In the genomic region with DNA sequence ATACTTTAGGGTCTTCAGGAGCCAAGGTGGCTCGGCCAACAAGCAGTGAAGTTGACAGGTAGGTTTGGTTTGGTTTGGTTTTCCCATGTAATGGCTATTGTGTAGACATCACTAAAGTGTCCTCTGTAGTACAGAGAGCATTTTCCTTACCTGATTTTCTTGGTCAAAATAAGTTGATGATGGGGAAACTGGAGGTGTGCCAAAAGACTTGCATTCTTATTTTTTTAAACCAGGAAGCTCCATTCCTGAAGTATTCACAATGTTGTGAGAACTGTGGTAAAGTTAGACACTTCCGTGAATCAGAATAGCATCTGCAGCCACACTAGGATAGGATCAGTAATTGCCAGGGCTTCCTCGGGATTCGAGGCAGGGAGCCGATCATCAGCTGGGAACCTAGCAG, we compare ENCODE assay signal across 11 cellular contexts. TPM values are rescaled to one million over a fixed set of nuclear protein-coding genes. Genes with fewer than 3 reads are reported as not detected.
DNase-seq lines count a peak whose midpoint lies in the region; ATAC-seq and TF ChIP-seq lines count a peak whose summit lies in the region.
"Had no signal": no experiment of that assay in that cellular context is flagged by ENCODE, and none has a peak within 500 bp of the region (broad histone marks: within the 10 kb centered on the region; RNA-seq: fewer than 3 reads in every experiment).

No MANE protein-coding gene starts in this region.

- H3K27ac ChIP-seq in SU-DHL-6 (ENCODE audit: low read depth, low read length), result no peak overlapping the region
- peak overlapping the region; percentile 43 for H3K27ac ChIP-seq in naive thymus-derived CD4-positive, alpha-beta T cell (ENCODE audit: low read depth, low read length)

- intact Hi-C loops in naive thymus-derived CD4-positive, alpha-beta T cell (cut with micrococcal nuclease), result no loop called here

- no peaks in the 10 kb centered on the region for H3K27me3 ChIP-seq in GM06990 (replicated peaks; ENCODE audit: control insufficient read depth, insufficient read depth, low read length)
- H3K27me3 ChIP-seq in SU-DHL-6 (ENCODE audit: low read length), result no peaks in the 10 kb centered on the region
- no peaks in the 10 kb centered on the region for H3K27me3 ChIP-seq in naive thymus-derived CD4-positive, alpha-beta T cell (ENCODE audit: control insufficient read depth in 2 of 2, insufficient read depth in 2 of 2, low read length in 2 of 2)
- H3K27me3 ChIP-seq: esophagus squamous epithelium had no signal

- peaks cover 0 to 4% (median 0%) of the 10 kb centered on the region in 5 donors for H3K27me3 Mint-ChIP-seq in naive thymus-derived CD4-positive, alpha-beta T cell

- no peak overlapping the region for H2AFZ ChIP-seq in SU-DHL-6 (ENCODE audit: low read depth, low read length, severe bottlenecking)

- ATAC-seq in naive thymus-derived CD4-positive, alpha-beta T cell, result no peak
- no peak for ATAC-seq in HG02840 (IDR thresholded peaks at IDR 0.05; ENCODE audit: low FRiP score, unreplicated experiment)

- H3K79me2 ChIP-seq in SU-DHL-6 (ENCODE audit: insufficient read depth, low read length), result peaks cover 23% of the 10 kb centered on the region

- CTCF ChIA-PET in naive thymus-derived CD4-positive, alpha-beta T cell (lab: Charles Lee), result no interaction called here

- H3K9me3 ChIP-seq in SU-DHL-6 (ENCODE audit: insufficient read depth, low read length), result no peaks in the 10 kb centered on the region
- no peaks in the 10 kb centered on the region for H3K9me3 ChIP-seq in naive thymus-derived CD4-positive, alpha-beta T cell (ENCODE audit: control insufficient read depth in 2 of 3, low read length in 3 of 3)
- H3K9me3 ChIP-seq: esophagus squamous epithelium had no signal

- H3K4me1 Mint-ChIP-seq in naive thymus-derived CD4-positive, alpha-beta T cell, result peaks cover 37 to 68% (median 59%) of the 10 kb centered on the region in 7 donors

- H3K4me2 ChIP-seq in SU-DHL-6 (ENCODE audit: low read depth, low read length, poor library complexity, severe bottlenecking), result peak overlapping the region; percentile 39

- peaks cover 35% of the 10 kb centered on the region for H3F3A ChIP-seq in SU-DHL-6 (ENCODE audit: insufficient read depth)

- peaks cover 5% of the 10 kb centered on the region; the same call in 1 of the 2 replicates for H4K20me1 ChIP-seq in SU-DHL-6 (ENCODE audit: low read depth, low read length)

- DNase-seq in GM06990 (ENCODE audit: extremely low read depth, insufficient read length) (no peak), mucosa of gallbladder (ENCODE audit: low spot score) (no peak)
- DNase-seq in naive thymus-derived CD4-positive, alpha-beta T cell, result no peak
- DNase-seq: Calu3, cerebellar nuclear complex, esophagus squamous epithelium, NCI-H226 had no signal

- H3K4me1 ChIP-seq in naive thymus-derived CD4-positive, alpha-beta T cell (ENCODE audit: control insufficient read depth in 2 of 2, insufficient read depth in 2 of 2, low read length in 2 of 2), result peaks cover 34 to 38% of the 10 kb centered on the region in 2 donors

- H3K36me3 ChIP-seq in GM06990 (ENCODE audit: control insufficient read depth, insufficient read depth, low read length) (peaks cover 1% of the 10 kb centered on the region), SU-DHL-6 (ENCODE audit: low read length) (peaks cover 16% of the 10 kb centered on the region)
- H3K36me3 ChIP-seq in naive thymus-derived CD4-positive, alpha-beta T cell (ENCODE audit: control insufficient read depth in 2 of 3, insufficient read depth in 3 of 3, low read length in 3 of 3), result peaks cover 0 to 30% (median 3%) of the 10 kb centered on the region in 3 experiments

- peak overlapping the region; percentile 28 for H3K4me3 ChIP-seq in GM06990 (replicated peaks; ENCODE audit: low read depth, low read length)
- no peak overlapping the region for H3K4me3 ChIP-seq in SU-DHL-6 (ENCODE audit: insufficient read depth, low read length, poor library complexity, severe bottlenecking)
- no peak overlapping the region for H3K4me3 ChIP-seq in naive thymus-derived CD4-positive, alpha-beta T cell (ENCODE audit: low read length)
- H3K4me3 ChIP-seq: esophagus squamous epithelium had no signal

- H3K9me2 ChIP-seq in SU-DHL-6 (replicated peaks; ENCODE audit: insufficient read depth, low read length), result no peaks in the 10 kb centered on the region

- TF ChIP-seq CTCF in GM06990 (IDR thresholded peaks at IDR 0.05; ENCODE audit: insufficient read depth, low read length, poor library complexity, severe bottlenecking), result no peak
- no peak for TF ChIP-seq CTCF in SU-DHL-6 (IDR thresholded peaks at IDR 0.05; ENCODE audit: insufficient read depth, low read length, poor library complexity, severe bottlenecking)

- peak overlapping the region in 9 of 10 donors; percentile 41 to 96 (median 78) for H3K4me3 Mint-ChIP-seq in naive thymus-derived CD4-positive, alpha-beta T cell
- H3K4me3 Mint-ChIP-seq: mesothelial cell of epicardium had no signal

- peaks cover 0 to 5% (median 0%) of the 10 kb centered on the region in 11 donors for H3K9me3 Mint-ChIP-seq in naive thymus-derived CD4-positive, alpha-beta T cell
- H3K9me3 Mint-ChIP-seq: mesothelial cell of epicardium had no signal

- H3K27ac Mint-ChIP-seq in naive thymus-derived CD4-positive, alpha-beta T cell, result peak overlapping the region; percentile 54 to 99 (median 88)

- H3K9ac ChIP-seq in SU-DHL-6 (ENCODE audit: low read length), result no peak overlapping the region; the same call in 1 of the 2 replicates

- POLR2A ChIA-PET in naive thymus-derived CD4-positive, alpha-beta T cell (lab: Charles Lee), result interaction anchor here (1.3 kb wide), 1 partner anchor 46 kb away, joined by 3 read pairs; a partner anchor contains a TSS

- peaks cover 4 to 42% (median 37%) of the 10 kb centered on the region in 5 donors for H3K36me3 Mint-ChIP-seq in naive thymus-derived CD4-positive, alpha-beta T cell

RNA-seq across cellular contexts. Expression of a gene that starts 2.9 kb away (rescaled TPM):
- 10 to 100 TPM; 12.7 to 30.3 (median 21.7) TPM for total RNA-seq in naive thymus-derived CD4-positive, alpha-beta T cell
- 1 to 10 TPM; 2.1 to 3.2 TPM for polyA plus RNA-seq in naive thymus-derived CD4-positive, alpha-beta T cell
- 13.0 TPM for total RNA-seq in mucosa of gallbladder

RNA-seq across cellular contexts. Expression of a gene that starts 3.3 kb away (rescaled TPM):
- 100 to 1,000 TPM; 371 to 954 (median 885) TPM for total RNA-seq in naive thymus-derived CD4-positive, alpha-beta T cell
- 100 to 1,000 TPM; 493 to 676 TPM for polyA plus RNA-seq in naive thymus-derived CD4-positive, alpha-beta T cell
- total RNA-seq in mucosa of gallbladder, result 234 TPM

RNA-seq across cellular contexts. Expression of a gene that starts 46.0 kb away (rescaled TPM):
- under 1 TPM in 1 of 5 experiments, not detected in 4; 0.32 TPM for total RNA-seq in naive thymus-derived CD4-positive, alpha-beta T cell
- polyA plus RNA-seq in naive thymus-derived CD4-positive, alpha-beta T cell, result under 1 TPM in 1 of 2 donors, not detected in 1; 0.25 TPM
- 1.2 TPM for total RNA-seq in mucosa of gallbladder
- total RNA-seq: esophagus squamous epithelium, pulmonary artery endothelial cell had no signal

RNA-seq across cellular contexts. Expression of a gene that starts 46.4 kb away (rescaled TPM):
- 10 to 100 TPM in 2 of 5 experiments, 1 to 10 TPM in 3; 5.2 to 25.1 (median 9.5) TPM for total RNA-seq in naive thymus-derived CD4-positive, alpha-beta T cell
- 1 to 10 TPM; 5.1 to 6.9 TPM for polyA plus RNA-seq in naive thymus-derived CD4-positive, alpha-beta T cell
- total RNA-seq in mucosa of gallbladder, result 5.5 TPM

RNA-seq across cellular contexts. Expression of a gene that starts 46.6 kb away (rescaled TPM):
- 10 to 100 TPM in 3 of 5 experiments, 1 to 10 TPM in 2; 3.6 to 26.0 (median 13.5) TPM for total RNA-seq in naive thymus-derived CD4-positive, alpha-beta T cell
- 10 to 100 TPM in 1 of 2 donors, 1 to 10 TPM in 1; 9.2 to 13.2 TPM for polyA plus RNA-seq in naive thymus-derived CD4-positive, alpha-beta T cell
- 16.9 TPM for total RNA-seq in mucosa of gallbladder
